1 cellular context compared by ENCODE assay signal in genomic region chr1:26278303-26278702, GRCh38.
TF ChIP-seq lines count a peak whose summit lies in the region.

No MANE protein-coding gene starts in this region.

TF ChIP-seq in K562, 482 proteins besides CTCF, POLR2A, EP300 and RAD21:
- TF ChIP-seq HES1 (IDR thresholded peaks at IDR 0.05; ENCODE audit: low read depth): no peak
- TF ChIP-seq GMEB1 (CRISPR knock-in tag; IDR thresholded peaks at IDR 0.05): no peak
- no peak for TF ChIP-seq FOXJ2 (tag; IDR thresholded peaks at IDR 0.05)
- TF ChIP-seq POLR2AphosphoS5 (IDR thresholded peaks at IDR 0.05; ENCODE audit: control insufficient read depth, insufficient read depth, low read depth, low read length): 0 out of 2 replicates have a peak, but pooled peaks have one; percentile 4
